ENCODE assay signal across 20 cellular contexts in the genomic region with DNA sequence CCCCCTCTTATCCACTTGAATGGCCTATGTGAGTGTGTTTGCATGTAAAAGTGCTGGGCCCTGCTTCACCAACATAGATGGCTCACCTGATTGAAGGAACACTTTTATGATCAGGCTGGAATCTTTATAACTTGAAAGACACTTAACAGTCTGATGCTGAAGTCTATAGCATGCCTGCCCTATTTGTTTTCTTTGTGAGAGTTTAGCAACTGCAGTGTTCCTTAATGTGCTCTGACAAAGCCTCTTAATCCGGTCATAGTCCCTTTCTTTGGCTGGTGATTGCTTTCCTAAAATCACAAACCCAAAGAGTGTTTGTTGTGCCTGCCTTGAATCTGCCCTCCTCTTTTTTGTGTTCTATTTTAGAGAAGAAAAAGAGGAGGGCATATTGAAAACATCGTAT.
DNase-seq lines count a peak whose midpoint lies in the region; ATAC-seq and TF ChIP-seq lines count a peak whose summit lies in the region.
"Had no signal": no experiment of that assay in that cellular context is flagged by ENCODE, and none has a peak within 500 bp of the region (broad histone marks: within the 10 kb centered on the region; RNA-seq: fewer than 3 reads in every experiment).

No MANE protein-coding gene starts in this region.

- H2AFZ ChIP-seq in neural progenitor cell (replicated peaks): no peak overlapping the region

- no peak overlapping the region for H3K27ac Mint-ChIP-seq in neural progenitor cell
- H3K27ac Mint-ChIP-seq: CD8-positive, alpha-beta T cell; T-cell had no signal

- peaks cover 2% of the 10 kb centered on the region for H3K36me3 Mint-ChIP-seq in neural progenitor cell
- H3K36me3 Mint-ChIP-seq: CD8-positive, alpha-beta T cell; T-cell had no signal

- no peak for TF ChIP-seq CTCF in neural progenitor cell (IDR thresholded peaks at IDR 0.05)

- H3K27me3 Mint-ChIP-seq in neural progenitor cell (ENCODE audit: insufficient read depth, low read depth): no peaks in the 10 kb centered on the region
- H3K27me3 Mint-ChIP-seq: T-cell had no signal

- peaks cover 14% of the 10 kb centered on the region for H3F3A ChIP-seq in neural progenitor cell (ENCODE audit: low read depth)

- no peak for ATAC-seq in HG03469 (IDR thresholded peaks at IDR 0.05; ENCODE audit: unreplicated experiment)
- ATAC-seq: CD8-positive, alpha-beta T cell; T-cell had no signal

- H3K79me2 ChIP-seq in neural progenitor cell (ENCODE audit: low read depth): no peaks in the 10 kb centered on the region

- H3K9me3 ChIP-seq in SK-N-MC (ENCODE audit: low read depth, low read length): no peaks in the 10 kb centered on the region
- peaks cover 7% of the 10 kb centered on the region for H3K9me3 ChIP-seq in neural progenitor cell (ENCODE audit: low read depth)
- H3K9me3 ChIP-seq: Peyer's patch had no signal

- no peak overlapping the region for H3K4me3 Mint-ChIP-seq in neural progenitor cell
- H3K4me3 Mint-ChIP-seq: CD8-positive, alpha-beta T cell; T-cell had no signal

- H3K4me1 Mint-ChIP-seq in neural progenitor cell: peaks cover 7% of the 10 kb centered on the region

- H3K9ac ChIP-seq in SK-N-MC (ENCODE audit: insufficient read length) (no peak overlapping the region), neural progenitor cell (no peak overlapping the region)
- H3K9ac ChIP-seq: BLaER1 had no signal

- peaks cover 22% of the 10 kb centered on the region for H3K9me3 Mint-ChIP-seq in neural progenitor cell

- H3K4me1 ChIP-seq in neural progenitor cell: peaks cover 18% of the 10 kb centered on the region
- H3K4me1 ChIP-seq: BLaER1, Peyer's patch had no signal

- H3K27me3 ChIP-seq in neural progenitor cell: no peaks in the 10 kb centered on the region
- H3K27me3 ChIP-seq: BLaER1, Peyer's patch had no signal

- H3K4me2 ChIP-seq in neural progenitor cell: peak overlapping the region; percentile 66
- H3K4me2 ChIP-seq: BLaER1 had no signal

- no peaks in the 10 kb centered on the region for H4K20me1 ChIP-seq in neural progenitor cell (ENCODE audit: low read depth)
- H4K20me1 ChIP-seq: BLaER1 had no signal

- peak overlapping the region; percentile 58 for H3K4me3 ChIP-seq in SK-N-MC
- no peak overlapping the region for H3K4me3 ChIP-seq in neural progenitor cell
- H3K4me3 ChIP-seq: BLaER1, Peyer's patch had no signal

- peak overlapping the region; percentile 90 for H3K27ac ChIP-seq in SK-N-MC
- H3K27ac ChIP-seq in neural progenitor cell: peak overlapping the region; percentile 86
- H3K27ac ChIP-seq: 22Rv1, BLaER1, Peyer's patch had no signal

- H3K36me3 ChIP-seq in SK-N-MC (ENCODE audit: insufficient read depth, low read length) (no peaks in the 10 kb centered on the region), neural progenitor cell (no peaks in the 10 kb centered on the region)
- H3K36me3 ChIP-seq: BLaER1, Peyer's patch had no signal

- DNase-seq in NCI-H1105 treated with DMSO at 0.1 percent for 48 hours (lab: John Stamatoyannopoulos, UW): peak; percentile 16
- DNase-seq in NCI-H1105 (lab: John Stamatoyannopoulos, UW): no peak
- DNase-seq in NCI-H128 (lab: John Stamatoyannopoulos, UW; ENCODE audit: unreplicated experiment): peak; percentile 14
- DNase-seq in SK-N-MC (ENCODE audit: low read depth, low spot score): no peak
- DNase-seq in neural progenitor cell (ENCODE audit: low spot score): peak; percentile 72
- DNase-seq in DMS 273 treated with DMSO at 0.1 percent for 48 hours (lab: John Stamatoyannopoulos, UW): no peak
- DNase-seq in NCI-H2029 treated with DMSO at 0.1 percent for 48 hours (lab: John Stamatoyannopoulos, UW): no peak
- DNase-seq: ACHN; CD8-positive, alpha-beta T cell; Kasumi-1; NCI-H1436 treated with DMSO at 0.1 percent for 48 hours; NCI-H2029; NCI-H2171 treated with DMSO at 0.1 percent for 48 hours; NCI-H446 treated with DMSO at 0.1 percent for 48 hours; NCI-H774; Peyer's patch; T-cell had no signal

Comparison
In these comparisons a context has a peak if more than half of its experiments do, and no peak if none do; other contexts are left out.
1. DNase-seq: peak in NCI-H1105 treated with DMSO at 0.1 percent for 48 hours (single experiment), NCI-H128 (single experiment) and neural progenitor cell (single experiment); none in NCI-H1105 (single experiment), SK-N-MC (single experiment), DMS 273 treated with DMSO at 0.1 percent for 48 hours (single experiment) and NCI-H2029 treated with DMSO at 0.1 percent for 48 hours (single experiment).